Comparison of ENCODE assay signal across 8 cellular contexts in the genomic region with DNA sequence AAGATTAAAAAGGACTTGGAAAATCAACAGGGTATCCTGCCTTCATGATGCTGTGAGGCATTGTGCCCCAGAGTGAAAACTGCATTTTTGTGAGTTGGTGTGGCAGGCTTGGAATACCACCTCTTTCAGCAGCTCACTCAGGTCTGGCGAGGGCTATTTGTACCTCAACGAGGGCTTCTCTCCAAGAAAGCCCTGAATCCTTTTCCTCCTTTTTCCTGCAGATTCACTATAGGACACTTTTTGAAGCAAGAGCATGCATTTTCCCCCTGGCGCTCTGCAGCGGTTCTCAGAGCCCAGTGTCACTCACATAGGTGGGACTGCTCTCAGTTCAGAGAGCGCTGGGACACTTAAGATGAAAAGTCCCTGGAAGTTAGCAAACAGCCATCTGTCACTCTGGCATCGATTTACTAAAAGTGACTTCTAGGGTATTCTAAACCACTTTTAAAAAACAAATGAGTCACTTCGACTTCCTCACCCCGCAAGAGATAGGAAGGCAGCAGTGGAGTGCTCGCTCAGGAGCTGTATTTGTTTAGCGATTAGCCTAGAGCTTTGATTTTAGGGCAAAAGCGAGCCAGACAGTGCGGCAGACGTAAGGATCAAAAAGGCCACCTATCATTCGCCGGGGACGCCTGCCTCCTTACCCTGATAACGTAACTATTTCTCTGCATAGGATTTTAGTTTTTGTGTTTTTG. TPM values are rescaled to one million over a fixed set of nuclear protein-coding genes. Genes with fewer than 3 reads are reported as not detected.
DNase-seq lines count a peak whose midpoint lies in the region; ATAC-seq, FAIRE-seq and TF ChIP-seq lines count a peak whose summit lies in the region.

No MANE protein-coding gene starts in this region.

- no peak for ATAC-seq in HG03469 (IDR thresholded peaks at IDR 0.05; ENCODE audit: unreplicated experiment)

- no peak overlapping the region for H2BK120ac ChIP-seq in mesendoderm (ENCODE audit: low read depth, low read length)

- intact Hi-C loops in breast epithelium (cut with DNase I; ENCODE audit: low total_unique reads) = no loop called here

- no peak for TF ChIP-seq POLR2A in breast epithelium (IDR thresholded peaks at IDR 0.05)
- TF ChIP-seq POLR2A in H54 (IDR thresholded peaks at IDR 0.05; ENCODE audit: low read depth, low read length) = no peak

- H2BK5ac ChIP-seq in mesendoderm (ENCODE audit: low read length) = no peak overlapping the region

- no peak for FAIRE-seq in H54 (lab: Jason Lieb, UNC)

- no peak overlapping the region for H3K4ac ChIP-seq in mesendoderm (ENCODE audit: low read depth, low read length)

- H3K56ac ChIP-seq in mesendoderm (ENCODE audit: low read length) = peak overlapping the region; percentile 6

- no peak overlapping the region for H2AK5ac ChIP-seq in mesendoderm (ENCODE audit: low read length)

- no peaks in the 10 kb centered on the region for H3K79me1 ChIP-seq in mesendoderm (ENCODE audit: low read length)

- peaks cover 19 to 31% (median 26%) of the 10 kb centered on the region in 10 experiments for H3K4me1 ChIP-seq in BLaER1 treated with 17β-estradiol and CSF1 and Interleukin-3, amounts not matched to agents 10 nM and 100 nM
- H3K4me1 ChIP-seq in breast epithelium (peaks cover 0 to 5% of the 10 kb centered on the region in 2 donors), mesendoderm (ENCODE audit: control insufficient read depth, low read depth, low read length) (peaks cover 7% of the 10 kb centered on the region)

- WGBS in mesendoderm (ENCODE audit: extremely low coverage, insufficient coverage, low lambda C conversion rate) = no CpG with 5 or more reads among the region's 17 CpGs

- H3K9ac ChIP-seq in BLaER1 treated with 17β-estradiol and CSF1 and Interleukin-3, amounts not matched to agents 10 nM and 100 nM = peak overlapping the region in 1 of 11 experiments; percentile 31; a peak in 2 of 22 replicates
- H3K9ac ChIP-seq in mesendoderm (ENCODE audit: low read length) = peak overlapping the region; percentile 78

- no peak overlapping the region for H3K23ac ChIP-seq in mesendoderm (ENCODE audit: low read length)

- H3K9me3 ChIP-seq in BLaER1 treated with 17β-estradiol and CSF1 and Interleukin-3, amounts not matched to agents 10 nM and 100 nM (replicated peaks in 1 of 11) = peaks cover 43 to 50% (median 47%) of the 10 kb centered on the region in 11 experiments
- H3K9me3 ChIP-seq in breast epithelium = peaks cover 9 to 14% of the 10 kb centered on the region in 2 donors

- no peak overlapping the region for H4K8ac ChIP-seq in mesendoderm (ENCODE audit: low read depth, low read length)

- no peak for TF ChIP-seq CTCF in breast epithelium (IDR thresholded peaks at IDR 0.05)

- H3K79me2 ChIP-seq in mesendoderm (ENCODE audit: control insufficient read depth, insufficient read depth, low read length) = no peaks in the 10 kb centered on the region

- H3K36me3 ChIP-seq in BLaER1 treated with 17β-estradiol and CSF1 and Interleukin-3, amounts not matched to agents 10 nM and 100 nM = peaks cover 0 to 5% (median 0%) of the 10 kb centered on the region in 11 experiments; a peak in 2 of 22 replicates
- H3K36me3 ChIP-seq in breast epithelium = no peaks in the 10 kb centered on the region
- no peaks in the 10 kb centered on the region for H3K36me3 ChIP-seq in mesendoderm (ENCODE audit: control insufficient read depth, insufficient read depth, low read length)

- no peak overlapping the region for H4K5ac ChIP-seq in mesendoderm (ENCODE audit: low read length)

- H2BK15ac ChIP-seq in mesendoderm (replicated peaks; ENCODE audit: low read depth) = no peak overlapping the region

- H3K18ac ChIP-seq in mesendoderm (ENCODE audit: low read length) = no peak overlapping the region

- H3K4me2 ChIP-seq in BLaER1 treated with 17β-estradiol and CSF1 and Interleukin-3, amounts not matched to agents 10 nM and 100 nM = peak overlapping the region; percentile 92 to 100 (median 99)
- H3K4me2 ChIP-seq in mesendoderm (ENCODE audit: low read length) = peak overlapping the region; percentile 17

- H3K4me3 ChIP-seq in BLaER1 treated with 17β-estradiol and CSF1 and Interleukin-3, amounts not matched to agents 10 nM and 100 nM = peak overlapping the region; percentile 54 to 73 (median 63); a peak in 19 of 20 replicates
- H3K4me3 ChIP-seq in breast epithelium (peak overlapping the region; percentile 43 to 72 (median 49)), mesendoderm (ENCODE audit: low read length) (peak overlapping the region; percentile 4)

- peaks cover 0 to 29% (median 17%) of the 10 kb centered on the region in 11 experiments; a peak in 14 of 22 replicates for H4K20me1 ChIP-seq in BLaER1 treated with 17β-estradiol and CSF1 and Interleukin-3, amounts not matched to agents 10 nM and 100 nM

- no peak overlapping the region for H3K27ac ChIP-seq in BLaER1 treated with 17β-estradiol and CSF1 and Interleukin-3, amounts not matched to agents 10 nM and 100 nM
- no peak overlapping the region for H3K27ac ChIP-seq in breast epithelium
- peak overlapping the region; percentile 58 for H3K27ac ChIP-seq in mesendoderm (ENCODE audit: low read depth, low read length)

- DNase-seq in HuH-7.5 (ENCODE audit: low spot score) = peak; percentile 74
- DNase-seq in breast epithelium (ENCODE audit: low spot score in 2 of 2) = no peak
- DNase-seq in mesendoderm = peak; percentile 70
- no peak for DNase-seq in cerebellar cortex (ENCODE audit: low spot score)
- DNase-seq in H54 (ENCODE audit: insufficient read length, low spot score) = no peak
- DNase-seq in activated CD4-positive, alpha-beta T cell treated with anti-CD3 and anti-CD28 coated beads for 48 hours = no peak

- H3K27me3 ChIP-seq in BLaER1 treated with 17β-estradiol and CSF1 and Interleukin-3, amounts not matched to agents 10 nM and 100 nM = peaks cover 63 to 73% (median 67%) of the 10 kb centered on the region in 11 experiments
- H3K27me3 ChIP-seq in breast epithelium = peaks cover 0 to 63% of the 10 kb centered on the region in 2 donors
- H3K27me3 ChIP-seq in mesendoderm (ENCODE audit: insufficient read depth, low read length, poor library complexity) = peaks cover 13% of the 10 kb centered on the region

RNA-seq across cellular contexts. Expression of a gene that starts 0.8 kb away (rescaled TPM):
- total RNA-seq in breast epithelium = under 1 TPM; 0.15 to 0.80 (median 0.66) TPM
- 0.53 TPM for polyA plus RNA-seq in mesendoderm (2013, experiment 1 of 2)
- 0.64 TPM for polyA plus RNA-seq in mesendoderm (2013, experiment 2 of 2)

Comparison
In these comparisons a context has a peak if more than half of its experiments do, and no peak if none do; other contexts are left out.
1. H3K4me3 ChIP-seq: peak in every context shown above with its lines; median percentile 63 in BLaER1 treated with 17β-estradiol and CSF1 and Interleukin-3, amounts not matched to agents 10 nM and 100 nM; 49 in breast epithelium; 4 in mesendoderm.
2. DNase-seq: peak in HuH-7.5 (single experiment) and mesendoderm (single experiment); none in breast epithelium (0 of 2), cerebellar cortex (single experiment), H54 (single experiment) and activated CD4-positive, alpha-beta T cell treated with anti-CD3 and anti-CD28 coated beads for 48 hours (single experiment).